ENCODE assay signal across 20 cellular contexts in genomic region chr20:6014017-6014416, GRCh38. TPM values are rescaled to one million over a fixed set of nuclear protein-coding genes. Genes with fewer than 3 reads are reported as not detected.
DNase-seq lines count a peak whose midpoint lies in the region; ATAC-seq and TF ChIP-seq lines count a peak whose summit lies in the region.
"Had no signal": no experiment of that assay in that cellular context is flagged by ENCODE, and none has a peak within 500 bp of the region (broad histone marks: within the 10 kb centered on the region; RNA-seq: fewer than 3 reads in every experiment).

No MANE protein-coding gene starts in this region.

- H3K36me3 Mint-ChIP-seq in MCF 10A (ENCODE audit: insufficient read depth, unreplicated experiment) = peaks cover 81% of the 10 kb centered on the region
- H3K36me3 Mint-ChIP-seq in central memory CD8-positive, alpha-beta T cell (ENCODE audit: insufficient read depth) = peaks cover 37% of the 10 kb centered on the region
- peaks cover 95% of the 10 kb centered on the region for H3K36me3 Mint-ChIP-seq in stimulated activated effector memory CD8-positive, alpha-beta T cell treated with anti-CD3 and anti-CD28 coated beads, Interleukin-12 subunit alpha, Interleukin-12 subunit beta, amount 100 ng/mL, for 72 hours

- peaks cover 37% of the 10 kb centered on the region for H3K4me1 Mint-ChIP-seq in MCF 10A (ENCODE audit: insufficient read depth, unreplicated experiment)
- H3K4me1 Mint-ChIP-seq in central memory CD8-positive, alpha-beta T cell = peaks cover 34% of the 10 kb centered on the region
- H3K4me1 Mint-ChIP-seq in stimulated activated effector memory CD8-positive, alpha-beta T cell treated with anti-CD3 and anti-CD28 coated beads, Interleukin-12 subunit alpha, Interleukin-12 subunit beta, amount 100 ng/mL, for 72 hours = peaks cover 32% of the 10 kb centered on the region

- peak overlapping the region; percentile 33 for H3K27ac Mint-ChIP-seq in MCF 10A (ENCODE audit: low read depth, unreplicated experiment)
- H3K27ac Mint-ChIP-seq in central memory CD8-positive, alpha-beta T cell (ENCODE audit: low read depth) = peak overlapping the region; percentile 64
- H3K27ac Mint-ChIP-seq in stimulated activated effector memory CD8-positive, alpha-beta T cell treated with anti-CD3 and anti-CD28 coated beads, Interleukin-12 subunit alpha, Interleukin-12 subunit beta, amount 100 ng/mL, for 72 hours = peak overlapping the region; percentile 75

- TF ChIP-seq POLR2A in breast epithelium (IDR thresholded peaks at IDR 0.05) = no peak

- no peaks in the 10 kb centered on the region for H3K9me3 ChIP-seq in breast epithelium
- H3K9me3 ChIP-seq: BE2C, MG63 had no signal

- no peaks in the 10 kb centered on the region for H3K27me3 ChIP-seq in breast epithelium
- H3K27me3 ChIP-seq: BE2C, MG63 had no signal

- ATAC-seq in central memory CD8-positive, alpha-beta T cell (replicated peaks; ENCODE audit: extremely low read depth, poor library complexity, severe bottlenecking) = no peak
- ATAC-seq in stimulated activated effector memory CD8-positive, alpha-beta T cell treated with anti-CD3 and anti-CD28 coated beads, Interleukin-12 subunit alpha, Interleukin-12 subunit beta, amount 100 ng/mL, for 72 hours = no peak

- H3K4me3 Mint-ChIP-seq in MCF 10A (ENCODE audit: unreplicated experiment) = no peak overlapping the region
- H3K4me3 Mint-ChIP-seq in central memory CD8-positive, alpha-beta T cell = no peak overlapping the region
- no peak overlapping the region for H3K4me3 Mint-ChIP-seq in stimulated activated effector memory CD8-positive, alpha-beta T cell treated with anti-CD3 and anti-CD28 coated beads, Interleukin-12 subunit alpha, Interleukin-12 subunit beta, amount 100 ng/mL, for 72 hours
- H3K4me3 Mint-ChIP-seq: HFFc6 had no signal

- no peaks in the 10 kb centered on the region for H3K9me3 Mint-ChIP-seq in MCF 10A (ENCODE audit: unreplicated experiment)
- H3K9me3 Mint-ChIP-seq in central memory CD8-positive, alpha-beta T cell = no peaks in the 10 kb centered on the region
- no peaks in the 10 kb centered on the region for H3K9me3 Mint-ChIP-seq in stimulated activated effector memory CD8-positive, alpha-beta T cell treated with anti-CD3 and anti-CD28 coated beads, Interleukin-12 subunit alpha, Interleukin-12 subunit beta, amount 100 ng/mL, for 72 hours
- H3K9me3 Mint-ChIP-seq: HFFc6 had no signal

- POLR2A ChIA-PET in MCF 10A (lab: Yijun Ruan, JAX) = interaction anchor here (0.7 to 1.9 kb wide), 5 partner anchors 7 to 479 kb away, joined by 3 to 6 read pairs (median 3); no protein-coding TSS in a partner anchor

- H3K4me3 ChIP-seq in breast epithelium (no peak overlapping the region), foreskin fibroblast (ENCODE audit: low read depth in 1 of 2, low read length in 2 of 2) (no peak overlapping the region)
- H3K4me3 ChIP-seq: MG63, PC-9 had no signal

- DNase-seq in MCF 10A (ENCODE audit: unreplicated experiment) = no peak
- DNase-seq in breast epithelium (ENCODE audit: low spot score in 2 of 2) = no peak
- DNase-seq in OCI-M2 (lab: John Stamatoyannopoulos, UW; ENCODE audit: unreplicated experiment) = peak; percentile 35
- no peak for DNase-seq in central memory CD8-positive, alpha-beta T cell (ENCODE audit: low spot score in 2 of 2)
- no peak for DNase-seq in stimulated activated effector memory CD8-positive, alpha-beta T cell treated with anti-CD3 and anti-CD28 coated beads, Interleukin-12 subunit alpha, Interleukin-12 subunit beta, amount 100 ng/mL, for 72 hours (ENCODE audit: low spot score in 2 of 2)
- no peak for DNase-seq in foreskin fibroblast
- DNase-seq in LoVo (ENCODE audit: low spot score) = no peak
- DNase-seq: BE2C; DMS 273 treated with DMSO at 0.1 percent for 48 hours; GOT3; HFFc6; MG63; NCI-H1092 treated with DMSO at 0.1 percent for 48 hours; NCI-H1694; NCI-H2107; NCI-H345; NCI-H69; NK-92 treated with Interleukin-12 subunit alpha and Interleukin-12 subunit beta, amount 100 ng/mL, for 24 hours; PC-9 had no signal

- no peak for TF ChIP-seq CTCF in MCF 10A (IDR thresholded peaks at IDR 0.05; ENCODE audit: unreplicated experiment)
- no peak for TF ChIP-seq CTCF in breast epithelium (IDR thresholded peaks at IDR 0.05)
- no peak for TF ChIP-seq CTCF in foreskin fibroblast (IDR thresholded peaks at IDR 0.05; ENCODE audit: low read depth, low read length)

- BruUV-seq in MCF 10A (replicated peaks; lab: Mats Ljungman, UMichigan) = no TSS peak

- H3K36me3 ChIP-seq in breast epithelium = peaks cover 5% of the 10 kb centered on the region

- no peak overlapping the region for H3K27ac ChIP-seq in breast epithelium
- H3K27ac ChIP-seq: PC-9 had no signal

- H3K27me3 Mint-ChIP-seq in MCF 10A (ENCODE audit: insufficient read depth, unreplicated experiment) = no peaks in the 10 kb centered on the region
- no peaks in the 10 kb centered on the region for H3K27me3 Mint-ChIP-seq in central memory CD8-positive, alpha-beta T cell

- CTCF ChIA-PET in MCF 10A (lab: Yijun Ruan, JAX) = interaction anchor here (0.7 to 1.0 kb wide), 2 partner anchors 13 to 155 kb away, joined by 3 read pairs; no protein-coding TSS in a partner anchor

- intact Hi-C loops in MCF 10A (cut with micrococcal nuclease) (no loop called here), breast epithelium (cut with DNase I; ENCODE audit: low total_unique reads) (no loop called here)

- H3K4me1 ChIP-seq in breast epithelium = no peaks in the 10 kb centered on the region
- H3K4me1 ChIP-seq: BE2C had no signal

RNA-seq across cellular contexts. Expression of gene CRLS1, which starts 8.1 kb away (rescaled TPM):
- total RNA-seq in MCF 10A (2022) (52.4 and 54.5 TPM in 2 replicates), breast epithelium (10 to 100 TPM; 43.3 to 72.5 (median 61.2) TPM)

RNA-seq across cellular contexts. Expression of gene LRRN4, which starts 39.8 kb away (rescaled TPM):
- total RNA-seq in MCF 10A (2022) = not detected in 2 replicates
- total RNA-seq in breast epithelium = 10 to 100 TPM in 1 of 3 donors, not detected in 2; 20.8 TPM
- total RNA-seq: HT1080 had no signal
